22 cellular contexts compared by ENCODE assay signal in the genomic region with DNA sequence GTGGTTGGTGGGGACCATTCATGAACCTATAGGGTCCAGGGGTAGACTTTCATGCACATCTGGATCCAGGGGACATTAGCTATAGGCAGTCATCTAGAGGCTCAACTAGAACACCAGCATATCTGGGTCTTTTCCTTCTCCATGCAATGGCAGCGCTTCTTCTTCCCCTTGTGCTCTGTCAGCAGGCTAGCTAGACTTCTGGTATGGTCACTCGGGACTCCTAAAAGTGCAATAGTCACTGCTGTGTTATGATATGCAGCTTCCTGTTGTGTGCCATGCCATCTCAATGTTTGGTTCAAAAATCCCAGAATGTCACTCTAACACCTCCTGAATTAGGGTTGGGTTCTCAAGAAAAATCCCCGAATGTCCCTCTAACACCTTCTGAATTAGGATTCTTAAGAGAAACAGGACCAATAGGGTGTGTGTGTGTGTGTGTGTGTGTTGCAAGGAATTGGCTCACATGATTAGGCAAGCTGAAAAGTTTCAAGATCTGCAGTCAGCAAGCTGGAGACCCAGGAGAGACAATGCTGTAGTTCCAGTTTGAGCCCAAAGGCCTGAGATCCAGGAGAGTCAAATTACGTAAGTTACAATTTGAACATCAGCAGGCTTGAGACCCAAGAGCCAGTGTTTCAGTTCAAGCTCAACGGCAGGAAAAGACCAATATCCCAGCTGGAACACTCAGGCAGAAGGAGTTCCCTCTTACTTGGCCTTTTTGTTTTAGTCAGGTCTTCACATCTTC.
A peak's percentile ranks its signal among the peaks of the same experiment; 100 is the strongest.
DNase-seq lines count a peak whose midpoint lies in the region; ATAC-seq and TF ChIP-seq lines count a peak whose summit lies in the region.
"Had no signal": no experiment of that assay in that cellular context is flagged by ENCODE, and none has a peak within 500 bp of the region (broad histone marks: within the 10 kb centered on the region; RNA-seq: fewer than 3 reads in every experiment).

No MANE protein-coding gene starts in this region.

- peaks cover 5% of the 10 kb centered on the region for H3K36me3 Mint-ChIP-seq in nephron progenitor cell (ENCODE audit: low read depth)
- H3K36me3 Mint-ChIP-seq: CD4-positive, CD25-positive, alpha-beta regulatory T cell had no signal

- H3K36me3 ChIP-seq in gastroesophageal sphincter (no peaks in the 10 kb centered on the region), thyroid gland (no peaks in the 10 kb centered on the region)
- H3K36me3 ChIP-seq: SJCRH30 had no signal

- no peak overlapping the region for H3K4me3 ChIP-seq in gastroesophageal sphincter
- no peak overlapping the region for H3K4me3 ChIP-seq in thyroid gland (replicated peaks in 1 of 3)
- H3K4me3 ChIP-seq: GM23248, K562, SJCRH30 had no signal

- H3K9me3 ChIP-seq in gastroesophageal sphincter: no peaks in the 10 kb centered on the region
- no peaks in the 10 kb centered on the region for H3K9me3 ChIP-seq in thyroid gland
- H3K9me3 ChIP-seq: SJCRH30 had no signal

- H3K9me3 Mint-ChIP-seq in nephron progenitor cell: peaks cover 27% of the 10 kb centered on the region

- 47 to 78% methylated on average over 2 to 5 of the region's 5 CpGs for WGBS in gastroesophageal sphincter (ENCODE audit: low coverage in 1 of 2), 2 donors
- 81 to 87% methylated on average over 5 of the region's 5 CpGs for WGBS in thyroid gland, 2 donors

- DNase-seq in Right ventricle myocardium inferior (ENCODE audit: missing footprints) (no peak), cardiac septum (ENCODE audit: low spot score) (no peak), nephron progenitor cell (no peak), thyroid gland (no peak), MV-4-11 (lab: John Stamatoyannopoulos, UW) (no peak), GOT3 (lab: John Stamatoyannopoulos, UW) (no peak)
- DNase-seq: 8988T; CD4-positive, CD25-positive, alpha-beta regulatory T cell; COR-L47; DMS 273 treated with DMSO at 0.1 percent for 48 hours; GM23248; NCI-H1694 treated with DMSO at 0.1 percent for 48 hours; NCI-H2227 treated with DMSO at 0.1 percent for 48 hours; NCI-H510A treated with DMSO at 0.1 percent for 48 hours; NCI-H82; OCI-M1; SJCRH30 had no signal

- H3K27ac ChIP-seq in gastroesophageal sphincter: no peak overlapping the region
- H3K27ac ChIP-seq in thyroid gland: no peak overlapping the region
- H3K27ac ChIP-seq: GM23248, RWPE1, SJCRH30 had no signal

- no peaks in the 10 kb centered on the region for H3K27me3 ChIP-seq in gastroesophageal sphincter
- no peaks in the 10 kb centered on the region for H3K27me3 ChIP-seq in thyroid gland
- H3K27me3 ChIP-seq: SJCRH30 had no signal

- TF ChIP-seq POLR2A in gastroesophageal sphincter (IDR thresholded peaks at IDR 0.05) (no peak), thyroid gland (IDR thresholded peaks at IDR 0.05) (no peak)

- intact Hi-C loops in Right ventricle myocardium inferior (cut with DNase I) (no loop called here), cardiac septum (cut with DNase I) (no loop called here), thyroid gland (cut with DNase I) (no loop called here)

- no peak for TF ChIP-seq EP300 in gastroesophageal sphincter (IDR thresholded peaks at IDR 0.05)

- TF ChIP-seq CTCF in gastroesophageal sphincter (IDR thresholded peaks at IDR 0.05) (no peak), nephron progenitor cell (IDR thresholded peaks at IDR 0.05) (no peak), thyroid gland (IDR thresholded peaks at IDR 0.05) (no peak)

- H3K4me3 Mint-ChIP-seq in nephron progenitor cell: no peak overlapping the region
- H3K4me3 Mint-ChIP-seq: B cell; CD4-positive, CD25-positive, alpha-beta regulatory T cell had no signal

- peak overlapping the region; percentile 24 for H3K27ac Mint-ChIP-seq in nephron progenitor cell
- H3K27ac Mint-ChIP-seq: B cell; CD4-positive, CD25-positive, alpha-beta regulatory T cell had no signal

- peaks cover 23% of the 10 kb centered on the region for H3K4me1 Mint-ChIP-seq in nephron progenitor cell
- H3K4me1 Mint-ChIP-seq: B cell; CD4-positive, CD25-positive, alpha-beta regulatory T cell had no signal

- no peaks in the 10 kb centered on the region for H3K4me1 ChIP-seq in gastroesophageal sphincter
- peaks cover 25% of the 10 kb centered on the region in 2 donors for H3K4me1 ChIP-seq in thyroid gland
- H3K4me1 ChIP-seq: SJCRH30 had no signal

- ATAC-seq in Right ventricle myocardium inferior: peak; percentile 91
- peak; percentile 65 for ATAC-seq in gastroesophageal sphincter
- no peak for ATAC-seq in GM18867 (IDR thresholded peaks at IDR 0.05; ENCODE audit: unreplicated experiment)
- ATAC-seq: K562 had no signal

- H3K27me3 Mint-ChIP-seq in nephron progenitor cell (ENCODE audit: low read depth, poor library complexity): no peaks in the 10 kb centered on the region
